15 cellular contexts compared by ENCODE assay signal in the genomic region with DNA sequence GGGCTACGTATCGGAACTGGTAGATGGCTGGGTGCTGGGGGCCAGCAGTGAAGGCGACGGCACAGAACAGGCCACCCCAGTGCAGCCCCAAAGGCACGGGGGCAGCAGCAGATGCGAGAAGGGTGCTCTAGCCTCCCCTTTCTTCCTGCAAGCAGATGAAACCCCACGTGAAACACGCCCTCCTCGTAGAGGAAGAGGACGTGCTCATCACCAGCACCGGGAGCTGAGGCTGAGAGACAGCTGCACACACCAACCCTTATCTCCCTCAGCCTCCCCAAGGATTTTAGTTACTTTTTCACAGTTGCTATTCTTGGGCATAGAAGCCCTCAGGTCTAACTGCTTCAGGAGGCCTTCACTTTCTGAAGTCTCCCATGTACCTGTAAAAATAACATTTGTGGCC. TPM values are rescaled to one million over a fixed set of nuclear protein-coding genes. Genes with fewer than 3 reads are reported as not detected.
DNase-seq lines count a peak whose midpoint lies in the region; ATAC-seq, FAIRE-seq and TF ChIP-seq lines count a peak whose summit lies in the region.
"Had no signal": no experiment of that assay in that cellular context is flagged by ENCODE, and none has a peak within 500 bp of the region (broad histone marks: within the 10 kb centered on the region; RNA-seq: fewer than 3 reads in every experiment).

No MANE protein-coding gene starts in this region.

- intact Hi-C loops in GM12878 (cut with micrococcal nuclease; ENCODE audit: unreplicated experiment), result no loop called here
- intact Hi-C loops in OCI-LY7 (cut with micrococcal nuclease; ENCODE audit: unreplicated experiment), result no loop called here

- RAD21 ChIA-PET in GM12878 (lab: Charles Lee; ENCODE audit: unreplicated experiment), result no interaction called here

- DNase-seq in GM23248 (peak; percentile 51), GM12878 (ENCODE audit: low read depth, low spot score) (no peak), mesothelial cell of epicardium (ENCODE audit: low spot score in 2 of 2, unreplicated experiment in 2 of 2) (no peak), suprapubic skin (ENCODE audit: low spot score in 2 of 2) (no peak), cerebellar nuclear complex (lab: John Stamatoyannopoulos, UW) (no peak), NCI-H446 (lab: John Stamatoyannopoulos, UW) (no peak), OCI-LY7 (ENCODE audit: low spot score) (no peak)
- DNase-seq: activated CD4-positive, CD25-positive, alpha-beta regulatory T cell treated with anti-CD3 and anti-CD28 coated beads, Interleukin-2, amount 50 U/mL, for 72 hours; colonic mucosa; MM.1S; NCI-H446 treated with DMSO at 0.1 percent for 48 hours had no signal

- H3K79me2 ChIP-seq in GM23248 (ENCODE audit: insufficient read depth), result peaks cover 100% of the 10 kb centered on the region
- peaks cover 81% of the 10 kb centered on the region for H3K79me2 ChIP-seq in GM12878 (ENCODE audit: control insufficient read depth, insufficient read depth, low read length)
- peaks cover 78% of the 10 kb centered on the region for H3K79me2 ChIP-seq in OCI-LY7 (ENCODE audit: insufficient read depth, low read depth, low read length)

- no peaks in the 10 kb centered on the region; the same call in 1 of the 2 replicates for H4K20me1 ChIP-seq in GM23248 (ENCODE audit: insufficient read depth)
- no peaks in the 10 kb centered on the region; the same call in 1 of the 2 replicates for H4K20me1 ChIP-seq in GM12878 (ENCODE audit: control insufficient read depth, insufficient read depth)
- H4K20me1 ChIP-seq in OCI-LY7 (ENCODE audit: insufficient read depth, low read length), result peaks cover 16% of the 10 kb centered on the region; the same call in 1 of the 2 replicates

- no peaks in the 10 kb centered on the region for H3K27me3 Mint-ChIP-seq in mesothelial cell of epicardium (ENCODE audit: low read depth)

- H3K4me3 Mint-ChIP-seq in mesothelial cell of epicardium, result no peak overlapping the region

- no peaks in the 10 kb centered on the region for H3K36me3 ChIP-seq in GM23248 (ENCODE audit: low read depth)
- peaks cover 0 to 9% of the 10 kb centered on the region in 2 experiments; a peak in 3 of 4 replicates for H3K36me3 ChIP-seq in GM12878 (ENCODE audit: control insufficient read depth in 2 of 2, insufficient read depth in 2 of 2, low read length in 1 of 2)
- peaks cover 6% of the 10 kb centered on the region for H3K36me3 ChIP-seq in suprapubic skin
- peaks cover 18% of the 10 kb centered on the region for H3K36me3 ChIP-seq in OCI-LY7 (ENCODE audit: insufficient read depth, low read length)
- H3K36me3 ChIP-seq: colonic mucosa, right lobe of liver had no signal

- 9 to 16% methylated on average over 11 of the region's 11 CpGs for WGBS in GM23248 (ENCODE audit: low coverage in 1 of 2, low lambda C conversion rate in 2 of 2, missing lambda C conversion rate in 2 of 2), 2 experiments
- WGBS in GM12878 (ENCODE audit: insufficient coverage, insufficient replicate concordance, low lambda C conversion rate, missing lambda C conversion rate), result 57% methylated on average over 11 of the region's 11 CpGs
- WGBS in suprapubic skin, result 18% methylated on average over 8 of the region's 11 CpGs

- H3K9me2 ChIP-seq in GM23248 (ENCODE audit: insufficient read depth) (no peaks in the 10 kb centered on the region), OCI-LY7 (ENCODE audit: insufficient read depth, low read length) (no peaks in the 10 kb centered on the region)

- SMC1A ChIA-PET in GM12878 (lab: Charles Lee; ENCODE audit: uncharacterized antibody, unreplicated experiment), result no interaction called here

- H3K9me3 Mint-ChIP-seq in mesothelial cell of epicardium, result no peaks in the 10 kb centered on the region

- no peak for FAIRE-seq in GM12878 (lab: Jason Lieb, UNC)
- FAIRE-seq: D721Med had no signal

- H3K9me3 ChIP-seq in GM23248 (ENCODE audit: low read depth), result no peaks in the 10 kb centered on the region
- H3K9me3 ChIP-seq in GM12878 (replicated peaks; ENCODE audit: control insufficient read depth, insufficient read depth, low read length), result no peaks in the 10 kb centered on the region
- no peaks in the 10 kb centered on the region for H3K9me3 ChIP-seq in suprapubic skin
- H3K9me3 ChIP-seq in OCI-LY7 (ENCODE audit: low read length), result no peaks in the 10 kb centered on the region
- H3K9me3 ChIP-seq: colonic mucosa, heart left ventricle, right lobe of liver had no signal

- no peak overlapping the region for H2AFZ ChIP-seq in GM23248
- H2AFZ ChIP-seq in GM12878 (ENCODE audit: control insufficient read depth, low read depth, low read length), result no peak overlapping the region
- H2AFZ ChIP-seq in OCI-LY7 (ENCODE audit: low read length), result no peak overlapping the region

- ATAC-seq in GM12878, result no peak
- ATAC-seq: right lobe of liver had no signal

- H3K4me1 Mint-ChIP-seq in mesothelial cell of epicardium, result peaks cover 45% of the 10 kb centered on the region

- H3F3A ChIP-seq in GM23248 (ENCODE audit: insufficient read depth), result no peaks in the 10 kb centered on the region

- POLR2A ChIA-PET in GM12878 (lab: Charles Lee), result no interaction called here
- POLR2A ChIA-PET in OCI-LY7 (lab: Charles Lee), result no interaction called here

- H3K9ac ChIP-seq in GM23248 (peak overlapping the region; percentile 47), GM12878 (ENCODE audit: control insufficient read depth, insufficient read depth, low read length) (no peak overlapping the region; the same call in 1 of the 2 replicates)

- peak overlapping the region; percentile 48 for H3K4me3 ChIP-seq in GM23248
- H3K4me3 ChIP-seq in GM12878, result no peak overlapping the region; the same call in 1 of the 2 replicates
- H3K4me3 ChIP-seq in suprapubic skin, result peak overlapping the region; percentile 16
- no peak overlapping the region for H3K4me3 ChIP-seq in OCI-LY7 (ENCODE audit: low read depth, low read length, poor library complexity, severe bottlenecking)
- H3K4me3 ChIP-seq: colonic mucosa, right lobe of liver, SJSA1 had no signal

- no peak for TF ChIP-seq CTCF in GM12878 (IDR thresholded peaks at IDR 0.05 in 2 of 3, conservative IDR thresholded peaks at IDR 0.05 in 1 of 3; ENCODE audit: control insufficient read depth in 2 of 3, extremely low read depth in 1 of 3, insufficient read depth in 1 of 3, low read depth in 3 of 3, low read length in 3 of 3)
- no peak for TF ChIP-seq CTCF in mesothelial cell of epicardium (IDR thresholded peaks at IDR 0.05; ENCODE audit: unreplicated experiment)
- TF ChIP-seq CTCF in suprapubic skin (IDR thresholded peaks at IDR 0.05), result no peak
- TF ChIP-seq CTCF in OCI-LY7 (conservative IDR thresholded peaks at IDR 0.05; ENCODE audit: low read length), result no peak

- H3K4me2 ChIP-seq in GM23248 (ENCODE audit: unreplicated experiment), result peak overlapping the region; percentile 58
- H3K4me2 ChIP-seq in GM12878 (ENCODE audit: control insufficient read depth, insufficient read depth), result peak overlapping the region; percentile 48
- no peak overlapping the region for H3K4me2 ChIP-seq in OCI-LY7 (ENCODE audit: low read length)

- H3K27ac Mint-ChIP-seq in mesothelial cell of epicardium, result peak overlapping the region; percentile 56

- peaks cover 7% of the 10 kb centered on the region for H3K36me3 Mint-ChIP-seq in mesothelial cell of epicardium

- TF ChIP-seq EP300 in GM12878 (IDR thresholded peaks at IDR 0.05; ENCODE audit: borderline replicate concordance in 1 of 2, control insufficient read depth in 1 of 2, low read depth in 2 of 2, low read length in 2 of 2) (no peak), suprapubic skin (IDR thresholded peaks at IDR 0.05) (no peak)

- BruUV-seq in GM12878 (replicated peaks; lab: Mats Ljungman, UMichigan) (no TSS peak), OCI-LY7 (replicated peaks; lab: Mats Ljungman, UMichigan) (no TSS peak)

- H3K27ac ChIP-seq in GM23248 (peak overlapping the region; percentile 47), GM12878 (ENCODE audit: control insufficient read depth, insufficient read depth) (0 out of 2 replicates have a peak overlapping the region, but pooled peaks have one; percentile 24), suprapubic skin (no peak overlapping the region), OCI-LY7 (ENCODE audit: low read depth, low read length, poor library complexity, severe bottlenecking) (no peak overlapping the region)
- H3K27ac ChIP-seq: SJSA1 had no signal

- H3K4me1 ChIP-seq in GM23248 (ENCODE audit: insufficient read depth), result peaks cover 13% of the 10 kb centered on the region
- peaks cover 44% of the 10 kb centered on the region for H3K4me1 ChIP-seq in GM12878 (ENCODE audit: control insufficient read depth, insufficient read depth, low read length)
- H3K4me1 ChIP-seq in suprapubic skin, result peaks cover 89% of the 10 kb centered on the region
- peaks cover 37% of the 10 kb centered on the region for H3K4me1 ChIP-seq in OCI-LY7 (ENCODE audit: insufficient read depth, low read length, poor library complexity, severe bottlenecking)
- H3K4me1 ChIP-seq: SJSA1 had no signal

- H3K27me3 ChIP-seq in GM23248 (replicated peaks; ENCODE audit: insufficient read depth) (no peaks in the 10 kb centered on the region), GM12878 (replicated peaks in 1 of 2; ENCODE audit: control insufficient read depth in 2 of 2, insufficient read depth in 2 of 2, low read length in 1 of 2) (no peaks in the 10 kb centered on the region), suprapubic skin (no peaks in the 10 kb centered on the region)
- H3K27me3 ChIP-seq: colonic mucosa, heart left ventricle, right lobe of liver, SJSA1 had no signal

- CTCF ChIA-PET in GM12878 (lab: Yijun Ruan, JAX) (interaction anchor here (0.7 kb wide), 1 partner anchor 43 kb away, joined by 3 read pairs; no protein-coding TSS in a partner anchor), OCI-LY7 (lab: Charles Lee; ENCODE audit: unreplicated experiment) (no interaction called here)

- in situ Hi-C loops in GM23248 (cut with MboI) (no loop called here), GM12878 (cut with MboI) (no loop called here)

- TF ChIP-seq RAD21 in GM12878 (IDR thresholded peaks at IDR 0.05; ENCODE audit: insufficient read depth, low read depth, low read length), result no peak

- TF ChIP-seq POLR2A in GM12878 (IDR thresholded peaks at IDR 0.05; ENCODE audit: low read depth, low read length) (no peak), suprapubic skin (IDR thresholded peaks at IDR 0.05) (no peak)

RNA-seq across cellular contexts. Expression of a gene that starts 11.9 kb away (rescaled TPM):
- 19.5 and 21.4 TPM in 2 replicates for total RNA-seq in GM23248 (2014; rRNA removed; shearing (Covaris generic))
- polyA plus RNA-seq in GM23248 (2016; fragmentation: Nextera tagmentation; extraction: Ambion mirVana) (1.5 and 1.7 TPM in 2 replicates), GM12878 (2011; rRNA removed) (2.4 and 5.4 TPM in 2 replicates), GM12878 (2014; fragmentation: Illumina TruSeq; extraction: Trizol) (0.59 and 2.9 TPM in 2 replicates), GM12878 (2014; fragmentation: Nextera tagmentation; extraction: Ambion mirVana) (under 1 TPM; 0.23 to 0.42 TPM), GM12878 (2014; rRNA removed) (27.0 and 36.3 TPM in 2 replicates), GM12878 (2016; fragmentation: Nextera tagmentation; extraction: Ambion mirVana) (1 to 10 TPM; 2.1 to 2.4 TPM)
- 18.7 and 27.6 TPM in 2 replicates for total RNA-seq in GM12878 (2013; cell fraction: nucleolus; rRNA removed)
- total RNA-seq in GM12878 (2014; rRNA removed) (20.3 and 25.6 TPM in 2 replicates), GM12878 (2014; rRNA removed; fragmentation: Illumina TruSeq; extraction: Trizol) (6.2 and 7.8 TPM in 2 replicates), GM12878 (2021) (36.7 and 39.9 TPM in 2 replicates), mesothelial cell of epicardium (33.3 to 38.3 TPM (median 35.5 TPM) in 3 replicates), suprapubic skin (10 to 100 TPM in 3 of 4 donors, 1 to 10 TPM in 1; 9.6 to 16.3 (median 14.3) TPM), OCI-LY7 (2022) (31.7 and 35.6 TPM in 2 replicates)
- 14.9 TPM for polyA plus RNA-seq in GM12878 (2011; ENCODE audit: low read depth)
- polyA plus RNA-seq in GM12878 (2011; cell fraction: cytosol; rRNA removed), result 5.6 and 17.2 TPM in 2 replicates
- 15.5 and 21.2 TPM in 2 replicates for polyA plus RNA-seq in GM12878 (2011; cell fraction: nucleus; rRNA removed)
- polyA plus RNA-seq in GM12878 (2012), result 19.2 and 23.8 TPM in 2 replicates
- 2.2 and 9.7 TPM in 2 replicates for polyA minus RNA-seq in GM12878 (2011; rRNA and poly(A)+ RNA removed)
- polyA minus RNA-seq in GM12878 (2011; cell fraction: cytosol; rRNA and poly(A)+ RNA removed), result 10.3 and 12.4 TPM in 2 replicates
- 4.6 and 8.6 TPM in 2 replicates for polyA minus RNA-seq in GM12878 (2011; cell fraction: nucleus; rRNA and poly(A)+ RNA removed)
- total RNA-seq in OCI-LY7 (2014; rRNA removed; shearing (Covaris generic)), result 30.6 and 36.5 TPM in 2 replicates

RNA-seq across cellular contexts. Expression of a gene that starts 31.9 kb away (rescaled TPM):
- total RNA-seq in GM23248 (2014; rRNA removed; shearing (Covaris generic)), result 21.8 and 25.3 TPM in 2 replicates
- polyA plus RNA-seq in GM23248 (2016; fragmentation: Nextera tagmentation; extraction: Ambion mirVana) (7.7 and 9.6 TPM in 2 replicates), GM12878 (2011; rRNA removed) (5.3 and 10.8 TPM in 2 replicates), GM12878 (2014; fragmentation: Illumina TruSeq; extraction: Trizol) (4.6 and 6.1 TPM in 2 replicates), GM12878 (2014; fragmentation: Nextera tagmentation; extraction: Ambion mirVana) (under 1 TPM; 0.45 to 0.99 TPM), GM12878 (2014; rRNA removed) (19.3 and 24.4 TPM in 2 replicates), GM12878 (2016; fragmentation: Nextera tagmentation; extraction: Ambion mirVana) (10 to 100 TPM; 12.5 to 14.5 TPM)
- total RNA-seq in GM12878 (2013; cell fraction: nucleolus; rRNA removed), result 28.2 and 28.8 TPM in 2 replicates
- total RNA-seq in GM12878 (2014; rRNA removed) (15.0 and 17.5 TPM in 2 replicates), GM12878 (2014; rRNA removed; fragmentation: Illumina TruSeq; extraction: Trizol) (2.8 and 3.7 TPM in 2 replicates), GM12878 (2021) (28.2 and 29.1 TPM in 2 replicates), mesothelial cell of epicardium (61.3 to 66.1 TPM (median 63.6 TPM) in 3 replicates), suprapubic skin (10 to 100 TPM; 12.9 to 34.8 (median 21.2) TPM), OCI-LY7 (2022) (21.8 and 25.3 TPM in 2 replicates)
- polyA plus RNA-seq in GM12878 (2011; ENCODE audit: low read depth), result 5.4 TPM
- polyA plus RNA-seq in GM12878 (2011; cell fraction: cytosol; rRNA removed), result 14.4 and 19.5 TPM in 2 replicates
- 18.8 and 27.5 TPM in 2 replicates for polyA plus RNA-seq in GM12878 (2011; cell fraction: nucleus; rRNA removed)
- 18.9 and 21.3 TPM in 2 replicates for polyA plus RNA-seq in GM12878 (2012)
- 3.4 and 5.6 TPM in 2 replicates for polyA minus RNA-seq in GM12878 (2011; rRNA and poly(A)+ RNA removed)
- 5.6 and 9.0 TPM in 2 replicates for polyA minus RNA-seq in GM12878 (2011; cell fraction: cytosol; rRNA and poly(A)+ RNA removed)
- 1.6 and 6.8 TPM in 2 replicates for polyA minus RNA-seq in GM12878 (2011; cell fraction: nucleus; rRNA and poly(A)+ RNA removed)
- 22.0 and 41.7 TPM in 2 replicates for total RNA-seq in OCI-LY7 (2014; rRNA removed; shearing (Covaris generic))

Comparison
In these comparisons a context has a peak if more than half of its experiments do, and no peak if none do; other contexts are left out.
1. H3K27ac ChIP-seq: peak in GM23248 (single experiment) and GM12878 (single experiment); none in suprapubic skin (single experiment) and OCI-LY7 (single experiment).
2. H3K4me3 ChIP-seq: peak in GM23248 (single experiment) and suprapubic skin (single experiment); none in GM12878 (single experiment) and OCI-LY7 (single experiment).